10 cellular contexts compared by ENCODE assay signal in genomic region chr11:122690292-122690691, GRCh38. TPM values are rescaled to one million over a fixed set of nuclear protein-coding genes. Genes with fewer than 3 reads are reported as not detected.
DNase-seq lines count a peak whose midpoint lies in the region; ATAC-seq and TF ChIP-seq lines count a peak whose summit lies in the region.
"Had no signal": no experiment of that assay in that cellular context is flagged by ENCODE, and none has a peak within 500 bp of the region (broad histone marks: within the 10 kb centered on the region; RNA-seq: fewer than 3 reads in every experiment).

No MANE protein-coding gene starts in this region.

- peak overlapping the region; percentile 11 for H2BK12ac ChIP-seq in trophoblast cell (ENCODE audit: low read length)

- ATAC-seq in GM21723 (IDR thresholded peaks at IDR 0.05; ENCODE audit: unreplicated experiment) (peak; percentile 57), GM18909 (IDR thresholded peaks at IDR 0.05; ENCODE audit: poor library complexity, unreplicated experiment) (no peak)

- H4K91ac ChIP-seq in trophoblast cell (ENCODE audit: low read depth, low read length) = peak overlapping the region; percentile 84

- H3K79me2 ChIP-seq in trophoblast cell (ENCODE audit: control insufficient read depth, insufficient read depth, low read length, poor library complexity) = peaks cover 8% of the 10 kb centered on the region

- H3K27ac ChIP-seq in BLaER1 treated with 17β-estradiol and CSF1 and Interleukin-3, amounts not matched to agents 10 nM and 100 nM = peak overlapping the region; percentile 82 to 99 (median 97)
- peak overlapping the region; percentile 79 for H3K27ac ChIP-seq in trophoblast cell (ENCODE audit: low read depth, low read length)

- DNase-seq in adipocyte (ENCODE audit: low read depth) (no peak), trophoblast cell (no peak), NCI-H345 (lab: John Stamatoyannopoulos, UW) (no peak), NCI-H524 treated with DMSO at 0.1 percent for 48 hours (lab: John Stamatoyannopoulos, UW) (no peak), HEK293T (ENCODE audit: extremely low spot score) (no peak)
- DNase-seq: activated gamma-delta T cell, NCI-H2029 had no signal

- peak overlapping the region; percentile 41 for H3K14ac ChIP-seq in trophoblast cell (ENCODE audit: low read length)

- H3K9me3 ChIP-seq in BLaER1 treated with 17β-estradiol and CSF1 and Interleukin-3, amounts not matched to agents 10 nM and 100 nM (replicated peaks in 1 of 11) = peaks cover 0 to 8% (median 0%) of the 10 kb centered on the region in 11 experiments; a peak in 4 of 22 replicates
- H3K9me3 ChIP-seq in adipocyte (ENCODE audit: control insufficient read depth, low read length) (no peaks in the 10 kb centered on the region), trophoblast cell (ENCODE audit: insufficient read depth, low read depth, low read length) (no peaks in the 10 kb centered on the region)

- no peak overlapping the region for H3K23ac ChIP-seq in trophoblast cell (ENCODE audit: low read length)

- H3K36me3 ChIP-seq in BLaER1 treated with 17β-estradiol and CSF1 and Interleukin-3, amounts not matched to agents 10 nM and 100 nM = peaks cover 0 to 81% (median 48%) of the 10 kb centered on the region in 11 experiments; a peak in 16 of 22 replicates
- H3K36me3 ChIP-seq in adipocyte (ENCODE audit: control insufficient read depth, insufficient read depth, low read length, severe bottlenecking) (no peaks in the 10 kb centered on the region), trophoblast cell (ENCODE audit: control insufficient read depth in 1 of 2, insufficient read depth in 2 of 2, low read length in 2 of 2) (peaks cover 0 to 5% of the 10 kb centered on the region in 2 experiments)

- no peak overlapping the region for H2AFZ ChIP-seq in trophoblast cell (ENCODE audit: insufficient read depth, low read length, poor library complexity)

- H3K4ac ChIP-seq in trophoblast cell (ENCODE audit: low read depth, low read length) = peak overlapping the region; percentile 5

- H2AK5ac ChIP-seq in trophoblast cell (ENCODE audit: low read length) = peak overlapping the region; percentile 11

- H3K4me1 ChIP-seq in BLaER1 treated with 17β-estradiol and CSF1 and Interleukin-3, amounts not matched to agents 10 nM and 100 nM = peaks cover 96 to 98% (median 98%) of the 10 kb centered on the region in 10 experiments
- H3K4me1 ChIP-seq in adipocyte (ENCODE audit: control insufficient read depth, insufficient read depth, low read length) (peaks cover 26% of the 10 kb centered on the region), trophoblast cell (ENCODE audit: control insufficient read depth in 1 of 2, insufficient read depth in 2 of 2, low read length in 2 of 2) (peaks cover 17 to 36% of the 10 kb centered on the region in 2 experiments)

- peak overlapping the region; percentile 18 to 59 (median 40); a peak in 16 of 20 replicates for H3K4me3 ChIP-seq in BLaER1 treated with 17β-estradiol and CSF1 and Interleukin-3, amounts not matched to agents 10 nM and 100 nM
- H3K4me3 ChIP-seq in adipocyte (ENCODE audit: low read length) (peak overlapping the region; percentile 74), trophoblast cell (ENCODE audit: low read depth, low read length) (no peak overlapping the region)

- peak overlapping the region; percentile 44 for H3K18ac ChIP-seq in trophoblast cell (ENCODE audit: low read length)

- H3K9ac ChIP-seq in BLaER1 treated with 17β-estradiol and CSF1 and Interleukin-3, amounts not matched to agents 10 nM and 100 nM = peak overlapping the region; percentile 71 to 92 (median 86)
- peak overlapping the region; percentile 86 for H3K9ac ChIP-seq in adipocyte (ENCODE audit: low read length)
- no peak overlapping the region for H3K9ac ChIP-seq in trophoblast cell (ENCODE audit: low read length)

- no peaks in the 10 kb centered on the region; a peak in 1 of 22 replicates for H4K20me1 ChIP-seq in BLaER1 treated with 17β-estradiol and CSF1 and Interleukin-3, amounts not matched to agents 10 nM and 100 nM

- peak overlapping the region; percentile 75 to 93 (median 88) for H3K4me2 ChIP-seq in BLaER1 treated with 17β-estradiol and CSF1 and Interleukin-3, amounts not matched to agents 10 nM and 100 nM
- no peak overlapping the region for H3K4me2 ChIP-seq in trophoblast cell (ENCODE audit: low read length)

- no CpG with 5 or more reads among the region's 3 CpGs for WGBS in trophoblast cell (ENCODE audit: extremely low coverage, insufficient coverage, insufficient read length)

- CTCF ChIA-PET in HEK293T (lab: Yijun Ruan, JAX) = interaction anchor here (0.6 kb wide), 1 partner anchor 23 kb away, joined by 4 read pairs; no protein-coding TSS in a partner anchor

- H4K8ac ChIP-seq in trophoblast cell (ENCODE audit: low read depth, low read length) = no peak overlapping the region

- H3K27me3 ChIP-seq in BLaER1 treated with 17β-estradiol and CSF1 and Interleukin-3, amounts not matched to agents 10 nM and 100 nM = no peaks in the 10 kb centered on the region
- no peaks in the 10 kb centered on the region for H3K27me3 ChIP-seq in adipocyte (replicated peaks; ENCODE audit: control insufficient read depth, insufficient read depth, low read length)
- no peaks in the 10 kb centered on the region for H3K27me3 ChIP-seq in trophoblast cell (ENCODE audit: insufficient read depth, low read length)

- peak overlapping the region; percentile 5 for H2BK120ac ChIP-seq in trophoblast cell (ENCODE audit: insufficient read depth, low read length, poor library complexity)

- H3K79me1 ChIP-seq in trophoblast cell (ENCODE audit: low read length) = peaks cover 17% of the 10 kb centered on the region

- H2BK5ac ChIP-seq in trophoblast cell (ENCODE audit: low read depth, low read length, poor library complexity) = peak overlapping the region; percentile 55

- H4K12ac ChIP-seq in trophoblast cell (ENCODE audit: low read depth, low read length) = no peak overlapping the region

- POLR2A ChIA-PET in HEK293T (lab: Yijun Ruan, JAX) = no interaction called here

TF ChIP-seq in HEK293T, 16 proteins besides CTCF, POLR2A, EP300 and RAD21:
- TF ChIP-seq ZNF384 (IDR thresholded peaks at IDR 0.05) (no peak), HDGF (IDR thresholded peaks at IDR 0.05; ENCODE audit: borderline replicate concordance) (no peak), FOXA1 (IDR thresholded peaks at IDR 0.05) (no peak), LEF1 (IDR thresholded peaks at IDR 0.05; ENCODE audit: borderline replicate concordance) (no peak)
TF ChIP-seq in HEK293T: peak in this region for 0.

RNA-seq across cellular contexts. Expression of gene UBASH3B, which starts 34.8 kb away (rescaled TPM):
- polyA plus RNA-seq in trophoblast cell (2013) = 67.0 and 69.0 TPM in 2 replicates
